ENCODE assay signal across 8 cellular contexts in genomic region chr1:32817159-32817814, GRCh38. TPM values are rescaled to one million over a fixed set of nuclear protein-coding genes. Genes with fewer than 3 reads are reported as not detected.
A peak's percentile ranks its signal among the peaks of the same experiment; 100 is the strongest.
DNase-seq lines count a peak whose midpoint lies in the region; ATAC-seq, FAIRE-seq and TF ChIP-seq lines count a peak whose summit lies in the region.

Gene S100PBP (plus strand): TSS chr1:32817653. CDS start chr1:32826100, 8,447 bp downstream.
Gene YARS1 (minus strand): TSS chr1:32817358. CDS start chr1:32817244, 114 bp downstream.

- peaks cover 84% of the 10 kb centered on the region for H3K79me2 ChIP-seq in smooth muscle cell (ENCODE audit: low read depth)

- FAIRE-seq in bronchial epithelial cell (lab: Jason Lieb, UNC), result no peak

- ATAC-seq in GM18907 (IDR thresholded peaks at IDR 0.05; ENCODE audit: unreplicated experiment), result peak; percentile 84
- ATAC-seq in HG03159 (IDR thresholded peaks at IDR 0.05; ENCODE audit: unreplicated experiment), result peak; percentile 81

- H3K4me1 ChIP-seq in smooth muscle cell (ENCODE audit: low read depth), result peaks cover 18% of the 10 kb centered on the region

- DNase-seq in AG04449 (ENCODE audit: low read depth, low spot score) (peak; percentile 80), NCI-H2227 treated with DMSO at 0.1 percent for 48 hours (lab: John Stamatoyannopoulos, UW) (peak; percentile 99), bronchial epithelial cell (ENCODE audit: low read depth) (peak; percentile 84), iPS-NIHi11 (ENCODE audit: low spot score) (peak; percentile 99), smooth muscle cell (lab: John Stamatoyannopoulos, UW; ENCODE audit: unreplicated experiment) (peak; percentile 96)

- POLR2A ChIA-PET in AG04449 (lab: Yijun Ruan, JAX), result interaction anchor here (0.8 to 1.4 kb wide), 4 partner anchors 11 to 115 kb away, joined by 3 to 4 read pairs (median 3); no protein-coding TSS in a partner anchor

- CTCF ChIA-PET in AG04449 (lab: Yijun Ruan, JAX), result interaction anchor here (0.6 to 1.2 kb wide), 5 partner anchors 10 to 269 kb away, joined by 3 to 6 read pairs (median 4); no protein-coding TSS in a partner anchor

- H3K4me3 ChIP-seq in AG04449 (ENCODE audit: low read depth, low read length) (peak within 1 kb of the TSS; percentile 95), WI38 (ENCODE audit: low read depth, low read length) (peak within 1 kb of the TSS; percentile 85), bronchial epithelial cell (ENCODE audit: low read depth, low read length) (peak within 1 kb of the TSS; percentile 57), smooth muscle cell (peak within 1 kb of the TSS; percentile 77)

- WGBS in smooth muscle cell (ENCODE audit: low lambda C conversion rate), result 1% methylated on average over 42 of the region's 55 CpGs

- H3K9me3 ChIP-seq in smooth muscle cell (replicated peaks; ENCODE audit: low read depth), result no peaks in the 10 kb centered on the region

- H3K27me3 ChIP-seq in bronchial epithelial cell (ENCODE audit: control insufficient read depth, insufficient read depth, low read length) (no peaks in the 10 kb centered on the region), smooth muscle cell (ENCODE audit: low read depth) (no peaks in the 10 kb centered on the region)

- peak within 1 kb of the TSS; percentile 99 for H3K9ac ChIP-seq in smooth muscle cell (ENCODE audit: low read depth)

- peak within 1 kb of the TSS; percentile 92 for H2AFZ ChIP-seq in smooth muscle cell (ENCODE audit: low read depth)

- H4K20me1 ChIP-seq in smooth muscle cell (ENCODE audit: low read depth), result peaks cover 46% of the 10 kb centered on the region

- peak within 1 kb of the TSS; percentile 85 for H3K4me2 ChIP-seq in smooth muscle cell

- TF ChIP-seq CTCF in AG04449 (IDR thresholded peaks at IDR 0.05; ENCODE audit: insufficient read depth, low read length, missing control alignments) (no peak), WI38 (IDR thresholded peaks at IDR 0.05; ENCODE audit: low read depth, low read length) (no peak), bronchial epithelial cell (IDR thresholded peaks at IDR 0.05; ENCODE audit: insufficient read depth, low read length, severe bottlenecking) (no peak), smooth muscle cell (IDR thresholded peaks at IDR 0.05; ENCODE audit: borderline replicate concordance, insufficient read depth, poor library complexity, severe bottlenecking) (no peak)

- H3K27ac ChIP-seq in smooth muscle cell (ENCODE audit: low read depth), result peak within 1 kb of the TSS; percentile 98

- H3K36me3 ChIP-seq in bronchial epithelial cell (ENCODE audit: control insufficient read depth, insufficient read depth, low read length) (peaks cover 4% of the 10 kb centered on the region), smooth muscle cell (ENCODE audit: low read depth) (no peaks in the 10 kb centered on the region)

- H3F3A ChIP-seq in smooth muscle cell (ENCODE audit: low read depth), result peaks cover 6% of the 10 kb centered on the region

RNA-seq across cellular contexts. Expression of gene S100PBP, which starts in this region (rescaled TPM):
- total RNA-seq in bronchial epithelial cell, result 20.5 and 30.3 TPM in 2 replicates
- 39.1 and 39.7 TPM in 2 replicates for total RNA-seq in smooth muscle cell
- polyA plus RNA-seq in smooth muscle cell, result 13.1 and 22.1 TPM in 2 replicates

RNA-seq across cellular contexts. Expression of gene YARS1, which starts in this region (rescaled TPM):
- total RNA-seq in bronchial epithelial cell (195 and 234 TPM in 2 replicates), smooth muscle cell (52.1 and 56.5 TPM in 2 replicates)
- polyA plus RNA-seq in smooth muscle cell, result 82.9 and 96.9 TPM in 2 replicates

Comparison
In these comparisons a context has a peak if more than half of its experiments do, and no peak if none do; other contexts are left out.
1. Peak in every context shown above with its lines: DNase-seq, ATAC-seq, H3K4me3 ChIP-seq and H3K27ac ChIP-seq.